In the genomic region with DNA sequence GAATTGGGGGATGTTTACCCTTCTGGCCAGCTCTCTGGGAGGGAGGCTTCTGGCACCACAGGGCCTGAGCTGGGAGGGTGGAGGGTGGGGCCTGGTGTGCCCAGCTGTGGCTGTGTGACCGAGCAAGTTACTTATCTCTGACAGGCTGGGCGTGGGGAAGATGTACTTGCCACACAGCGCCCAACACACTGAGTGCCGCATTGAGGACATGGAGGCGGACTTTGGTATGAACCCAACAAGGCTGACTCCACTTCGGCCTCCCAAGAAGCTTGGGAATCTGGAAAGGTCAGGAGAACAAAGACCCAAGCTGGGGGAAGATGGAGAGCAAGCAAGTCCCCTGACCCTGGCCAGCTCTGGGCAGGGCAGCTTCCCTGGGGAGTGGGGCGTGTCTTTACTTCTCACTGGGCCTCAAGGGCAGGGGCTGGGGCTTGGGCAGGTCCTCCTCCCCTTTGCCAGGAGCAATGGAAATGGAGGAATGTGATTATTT, we compare ENCODE assay signal across 12 cellular contexts. TPM values are rescaled to one million over a fixed set of nuclear protein-coding genes. Genes with fewer than 3 reads are reported as not detected.
A peak's percentile ranks its signal among the peaks of the same experiment; 100 is the strongest.
DNase-seq lines count a peak whose midpoint lies in the region; ATAC-seq and TF ChIP-seq lines count a peak whose summit lies in the region.
"Had no signal": no experiment of that assay in that cellular context is flagged by ENCODE, and none has a peak within 500 bp of the region (broad histone marks: within the 10 kb centered on the region; RNA-seq: fewer than 3 reads in every experiment).

No MANE protein-coding gene starts in this region.

- H3K4me3 Mint-ChIP-seq in IgD-negative memory B cell (peak overlapping the region; percentile 46 to 93 (median 76)), activated B cell treated with CpG ODN at 0.5 μM for 24 hours (no peak overlapping the region)
- H3K4me3 Mint-ChIP-seq in activated CD8-positive, alpha-beta T cell treated with anti-CD3 and anti-CD28 coated beads, Interleukin-2, amount 10 ng/mL, durations not matched to agents 7 days and 5 days, result no peak overlapping the region

- H3K9me3 Mint-ChIP-seq in IgD-negative memory B cell (no peaks in the 10 kb centered on the region), activated B cell treated with CpG ODN at 0.5 μM for 24 hours (no peaks in the 10 kb centered on the region)
- H3K9me3 Mint-ChIP-seq in activated CD8-positive, alpha-beta T cell treated with anti-CD3 and anti-CD28 coated beads, Interleukin-2, amount 10 ng/mL, durations not matched to agents 7 days and 5 days (ENCODE audit: insufficient read depth), result no peaks in the 10 kb centered on the region

- H3K27ac ChIP-seq in lower lobe of right lung (no peak overlapping the region), suprapubic skin (peak overlapping the region; percentile 41)
- H3K27ac ChIP-seq: psoas muscle, vagina had no signal

- CTCF ChIA-PET in activated B cell treated with CpG ODN at 0.5 μM for 24 hours (lab: Charles Lee), result no interaction called here
- CTCF ChIA-PET in activated CD8-positive, alpha-beta T cell treated with anti-CD3 and anti-CD28 coated beads, Interleukin-2, amount 10 ng/mL, durations not matched to agents 7 days and 5 days (lab: Charles Lee), result interaction anchor here (0.8 kb wide), 1 partner anchor 60 kb away, joined by 3 read pairs; no protein-coding TSS in a partner anchor

- H3K27me3 ChIP-seq in lower lobe of right lung (ENCODE audit: low read depth), result peaks cover 28% of the 10 kb centered on the region
- H3K27me3 ChIP-seq in suprapubic skin, result peaks cover 35% of the 10 kb centered on the region
- H3K27me3 ChIP-seq: vagina had no signal

- intact Hi-C loops in activated B cell treated with CpG ODN at 0.5 μM for 24 hours (cut with micrococcal nuclease) (no loop called here), lower lobe of right lung (cut with DNase I) (no loop called here)

- DNase-seq in activated B cell treated with CpG ODN at 0.5 μM for 24 hours (no peak), lower lobe of right lung (no peak), suprapubic skin (ENCODE audit: low spot score in 2 of 2) (no peak)
- DNase-seq in activated CD8-positive, alpha-beta T cell treated with anti-CD3 and anti-CD28 coated beads, Interleukin-2, amount 10 ng/mL, durations not matched to agents 7 days and 5 days, result no peak
- DNase-seq: DMS153, NCI-H1436 treated with DMSO at 0.1 percent for 48 hours, psoas muscle had no signal

- TF ChIP-seq EP300 in suprapubic skin (IDR thresholded peaks at IDR 0.05), result no peak

- WGBS in suprapubic skin, result 40% methylated on average over 7 of the region's 7 CpGs

- H3K4me1 Mint-ChIP-seq in IgD-negative memory B cell (peaks cover 32 to 53% (median 42%) of the 10 kb centered on the region in 3 donors), activated B cell treated with CpG ODN at 0.5 μM for 24 hours (peaks cover 73% of the 10 kb centered on the region)
- H3K4me1 Mint-ChIP-seq in activated CD8-positive, alpha-beta T cell treated with anti-CD3 and anti-CD28 coated beads, Interleukin-2, amount 10 ng/mL, durations not matched to agents 7 days and 5 days (ENCODE audit: low read depth), result peaks cover 55% of the 10 kb centered on the region

- H3K4me1 ChIP-seq in lower lobe of right lung, result peaks cover 6% of the 10 kb centered on the region
- H3K4me1 ChIP-seq in suprapubic skin, result peaks cover 34% of the 10 kb centered on the region
- H3K4me1 ChIP-seq: psoas muscle had no signal

- TF ChIP-seq CTCF in activated B cell treated with CpG ODN at 0.5 μM for 24 hours (IDR thresholded peaks at IDR 0.05) (no peak), lower lobe of right lung (IDR thresholded peaks at IDR 0.05) (no peak), suprapubic skin (IDR thresholded peaks at IDR 0.05) (no peak)

- no peak for TF ChIP-seq POLR2A in suprapubic skin (IDR thresholded peaks at IDR 0.05)

- H3K36me3 ChIP-seq in lower lobe of right lung (no peaks in the 10 kb centered on the region), suprapubic skin (no peaks in the 10 kb centered on the region)
- H3K36me3 ChIP-seq: vagina had no signal

- ATAC-seq in activated B cell treated with CpG ODN at 0.5 μM for 24 hours (ENCODE audit: low read depth), result no peak
- peak; percentile 52 to 56 for ATAC-seq in lower lobe of right lung
- ATAC-seq in activated CD8-positive, alpha-beta T cell treated with anti-CD3 and anti-CD28 coated beads, Interleukin-2, amount 10 ng/mL, durations not matched to agents 7 days and 5 days, result no peak
- no peak for ATAC-seq in HG02870 (IDR thresholded peaks at IDR 0.05; ENCODE audit: unreplicated experiment)
- no peak for ATAC-seq in HG02763 (IDR thresholded peaks at IDR 0.05; ENCODE audit: unreplicated experiment)
- ATAC-seq: left lobe of liver had no signal

- no peak overlapping the region for H3K4me3 ChIP-seq in lower lobe of right lung
- no peak overlapping the region for H3K4me3 ChIP-seq in suprapubic skin
- H3K4me3 ChIP-seq: psoas muscle, vagina had no signal

- H3K27ac Mint-ChIP-seq in IgD-negative memory B cell (peak overlapping the region in 1 of 3 donors; percentile 61), activated B cell treated with CpG ODN at 0.5 μM for 24 hours (peak overlapping the region; percentile 60)
- H3K27ac Mint-ChIP-seq in activated CD8-positive, alpha-beta T cell treated with anti-CD3 and anti-CD28 coated beads, Interleukin-2, amount 10 ng/mL, durations not matched to agents 7 days and 5 days, result no peak overlapping the region

- H3K9me3 ChIP-seq in lower lobe of right lung, result no peaks in the 10 kb centered on the region
- H3K9me3 ChIP-seq in suprapubic skin, result no peaks in the 10 kb centered on the region
- H3K9me3 ChIP-seq: psoas muscle, vagina had no signal

- POLR2A ChIA-PET in activated B cell treated with CpG ODN at 0.5 μM for 24 hours (lab: Charles Lee), result interaction anchor here (0.6 to 3.4 kb wide), 5 partner anchors 9 to 201 kb away, joined by 3 to 28 read pairs (median 4); no protein-coding TSS in a partner anchor
- POLR2A ChIA-PET in activated CD8-positive, alpha-beta T cell treated with anti-CD3 and anti-CD28 coated beads, Interleukin-2, amount 10 ng/mL, durations not matched to agents 7 days and 5 days (lab: Charles Lee), result interaction anchor here (1.6 kb wide), 1 partner anchor 55 kb away, joined by 4 read pairs; the partner anchor contains the start of gene TAB1

- H3K27me3 Mint-ChIP-seq in IgD-negative memory B cell, result peaks cover 5% of the 10 kb centered on the region
- peaks cover 3% of the 10 kb centered on the region for H3K27me3 Mint-ChIP-seq in activated B cell treated with CpG ODN at 0.5 μM for 24 hours
- peaks cover 24% of the 10 kb centered on the region for H3K27me3 Mint-ChIP-seq in activated CD8-positive, alpha-beta T cell treated with anti-CD3 and anti-CD28 coated beads, Interleukin-2, amount 10 ng/mL, durations not matched to agents 7 days and 5 days (ENCODE audit: low read depth)

- peaks cover 5% of the 10 kb centered on the region for H3K36me3 Mint-ChIP-seq in IgD-negative memory B cell
- H3K36me3 Mint-ChIP-seq in activated B cell treated with CpG ODN at 0.5 μM for 24 hours (ENCODE audit: low read depth), result peaks cover 10% of the 10 kb centered on the region
- H3K36me3 Mint-ChIP-seq in activated CD8-positive, alpha-beta T cell treated with anti-CD3 and anti-CD28 coated beads, Interleukin-2, amount 10 ng/mL, durations not matched to agents 7 days and 5 days (ENCODE audit: low read depth), result peaks cover 28% of the 10 kb centered on the region

RNA-seq across cellular contexts. Expression of gene MGAT3, which starts 2.4 kb away (rescaled TPM):
- polyA plus RNA-seq in IgD-negative memory B cell, result 2.1 TPM
- 41.5 and 43.4 TPM in 2 replicates for total RNA-seq in activated B cell treated with CpG ODN at 0.5 μM for 24 hours
- total RNA-seq in lower lobe of right lung, result 41.5 TPM
- total RNA-seq in suprapubic skin, result 1 to 10 TPM; 2.2 to 3.7 (median 3.0) TPM
- 10 to 100 TPM in 1 of 2 experiments, 1 to 10 TPM in 1; 9.1 to 10.0 TPM for total RNA-seq in activated CD8-positive, alpha-beta T cell treated with anti-CD3 and anti-CD28 coated beads, Interleukin-2, amount 10 ng/mL, durations not matched to agents 7 days and 5 days

RNA-seq across cellular contexts. Expression of gene MIEF1, which starts 47.7 kb away (rescaled TPM):
- 24.8 TPM for polyA plus RNA-seq in IgD-negative memory B cell
- total RNA-seq in activated B cell treated with CpG ODN at 0.5 μM for 24 hours, result 38.2 and 41.3 TPM in 2 replicates
- total RNA-seq in lower lobe of right lung, result 27.7 TPM
- 10 to 100 TPM; 19.2 to 23.6 (median 23.4) TPM for total RNA-seq in suprapubic skin
- total RNA-seq in activated CD8-positive, alpha-beta T cell treated with anti-CD3 and anti-CD28 coated beads, Interleukin-2, amount 10 ng/mL, durations not matched to agents 7 days and 5 days, result 10 to 100 TPM; 37.9 to 38.2 TPM

RNA-seq across cellular contexts. Expression of gene TAB1, which starts 54.8 kb away (rescaled TPM):
- 2.7 TPM for polyA plus RNA-seq in IgD-negative memory B cell
- total RNA-seq in activated B cell treated with CpG ODN at 0.5 μM for 24 hours, result 29.4 and 37.4 TPM in 2 replicates
- total RNA-seq in lower lobe of right lung, result 27.2 TPM
- total RNA-seq in suprapubic skin, result 10 to 100 TPM; 16.9 to 35.4 (median 23.3) TPM
- 10 to 100 TPM; 27.0 to 28.5 TPM for total RNA-seq in activated CD8-positive, alpha-beta T cell treated with anti-CD3 and anti-CD28 coated beads, Interleukin-2, amount 10 ng/mL, durations not matched to agents 7 days and 5 days

Comparison
In these comparisons a context has a peak if more than half of its experiments do, and no peak if none do; other contexts are left out.
1. H3K4me3 Mint-ChIP-seq: peak in IgD-negative memory B cell (4 of 4); none in activated B cell treated with CpG ODN at 0.5 μM for 24 hours (single experiment) and activated CD8-positive, alpha-beta T cell treated with anti-CD3 and anti-CD28 coated beads, Interleukin-2, amount 10 ng/mL, durations not matched to agents 7 days and 5 days (single experiment).
2. ATAC-seq: peak in lower lobe of right lung (2 of 2); none in activated B cell treated with CpG ODN at 0.5 μM for 24 hours (single experiment), activated CD8-positive, alpha-beta T cell treated with anti-CD3 and anti-CD28 coated beads, Interleukin-2, amount 10 ng/mL, durations not matched to agents 7 days and 5 days (single experiment), HG02870 (single experiment) and HG02763 (single experiment).